ENCODE assay signal across 22 cellular contexts in the genomic region with DNA sequence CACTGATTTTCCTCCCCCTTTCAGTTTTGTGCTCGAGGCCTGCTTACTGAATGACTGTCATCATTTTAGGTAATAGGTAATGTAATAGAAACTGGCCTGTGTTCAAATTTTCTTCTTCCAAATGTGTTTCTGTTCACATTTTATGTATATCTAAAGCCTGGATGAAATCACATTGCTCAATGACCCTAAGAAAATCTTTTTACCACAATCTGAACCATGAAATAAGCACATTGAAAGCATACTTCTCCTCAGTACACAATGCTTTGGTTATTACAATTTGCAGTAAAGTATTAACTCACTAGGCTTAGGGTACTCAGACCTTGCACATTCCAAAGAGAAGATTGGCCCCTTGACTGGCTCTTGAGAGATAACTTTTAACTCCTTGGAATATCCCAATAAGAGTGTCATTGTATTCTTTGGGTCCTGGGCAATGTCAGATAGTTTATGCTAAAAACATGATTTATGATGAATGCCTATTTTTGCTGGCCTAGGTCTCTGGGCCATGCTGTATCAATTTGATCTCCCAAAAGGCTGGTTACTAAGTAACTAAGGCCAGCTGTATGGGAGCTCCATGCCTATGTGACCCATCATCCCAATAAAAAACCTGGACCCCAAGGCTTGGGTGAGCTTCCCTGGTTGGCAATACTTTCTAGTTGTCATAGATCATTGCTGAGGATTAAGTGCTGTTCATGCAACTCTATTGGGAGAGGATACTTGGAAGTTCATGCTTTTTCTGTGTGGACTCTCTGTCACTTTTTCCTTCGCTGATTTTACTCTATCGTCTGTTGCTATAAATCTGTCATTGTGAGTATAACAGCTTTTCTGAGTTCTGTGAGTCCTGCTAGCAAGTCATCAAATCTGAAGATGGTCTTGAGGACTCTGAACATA.
DNase-seq lines count a peak whose midpoint lies in the region; ATAC-seq, FAIRE-seq and TF ChIP-seq lines count a peak whose summit lies in the region.
"Had no signal": no experiment of that assay in that cellular context is flagged by ENCODE, and none has a peak within 500 bp of the region (broad histone marks: within the 10 kb centered on the region; RNA-seq: fewer than 3 reads in every experiment).

No MANE protein-coding gene starts in this region.

- H3K27ac Mint-ChIP-seq in astrocyte (ENCODE audit: unreplicated experiment): no peak overlapping the region
- no peak overlapping the region for H3K27ac Mint-ChIP-seq in natural killer cell treated with Interleukin-12 subunit alpha and Interleukin-12 subunit beta and Interleukin-15 and Interleukin-18, amount 100 ng/mL, for 72 hours
- H3K27ac Mint-ChIP-seq: CD8-positive, alpha-beta T cell had no signal

- H3K9me3 ChIP-seq in astrocyte (ENCODE audit: insufficient read depth, low read depth, low read length): no peaks in the 10 kb centered on the region
- H3K9me3 ChIP-seq in kidney (ENCODE audit: control insufficient read depth in 1 of 2, low read length in 2 of 2): no peaks in the 10 kb centered on the region
- H3K9me3 ChIP-seq: A549; BLaER1 treated with 17β-estradiol and CSF1 and Interleukin-3, amounts not matched to agents 10 nM and 100 nM had no signal

- ATAC-seq in natural killer cell treated with Interleukin-12 subunit alpha and Interleukin-12 subunit beta and Interleukin-15 and Interleukin-18, amount 100 ng/mL, for 72 hours: no peak
- ATAC-seq: A549; CD8-positive, alpha-beta T cell; PC-3 had no signal

- no peak overlapping the region for H3K4me2 ChIP-seq in astrocyte (ENCODE audit: low read length)
- H3K4me2 ChIP-seq: A549; BLaER1 treated with 17β-estradiol and CSF1 and Interleukin-3, amounts not matched to agents 10 nM and 100 nM had no signal

- H3K4me1 ChIP-seq in astrocyte (ENCODE audit: insufficient read depth, low read length): no peaks in the 10 kb centered on the region
- peaks cover 0 to 2% of the 10 kb centered on the region in 2 donors for H3K4me1 ChIP-seq in kidney (ENCODE audit: control insufficient read depth in 1 of 2, insufficient read depth in 1 of 2, low read depth in 1 of 2, low read length in 2 of 2)
- H3K4me1 ChIP-seq: A549 had no signal

- FAIRE-seq in astrocyte (lab: Jason Lieb, UNC) (no peak), kidney (lab: Jason Lieb, UNC) (no peak)
- FAIRE-seq: A549 had no signal

- H3K9me3 Mint-ChIP-seq in astrocyte (ENCODE audit: unreplicated experiment): no peaks in the 10 kb centered on the region
- H3K9me3 Mint-ChIP-seq in natural killer cell treated with Interleukin-12 subunit alpha and Interleukin-12 subunit beta and Interleukin-15 and Interleukin-18, amount 100 ng/mL, for 72 hours: peaks cover 6% of the 10 kb centered on the region
- H3K9me3 Mint-ChIP-seq: CD8-positive, alpha-beta T cell had no signal

- no peaks in the 10 kb centered on the region for H3K27me3 ChIP-seq in astrocyte (ENCODE audit: insufficient read depth, low read length)
- H3K27me3 ChIP-seq: BLaER1 treated with 17β-estradiol and CSF1 and Interleukin-3, amounts not matched to agents 10 nM and 100 nM had no signal

- H3K27ac ChIP-seq in astrocyte (ENCODE audit: low read depth, low read length): no peak overlapping the region
- no peak overlapping the region for H3K27ac ChIP-seq in kidney (ENCODE audit: low read depth in 2 of 2, low read length in 2 of 2)
- H3K27ac ChIP-seq: A549; BLaER1 treated with 17β-estradiol and CSF1 and Interleukin-3, amounts not matched to agents 10 nM and 100 nM; RWPE1 had no signal

- no peak overlapping the region for H2AFZ ChIP-seq in astrocyte (ENCODE audit: low read depth, low read length)

- H3K9ac ChIP-seq in astrocyte (ENCODE audit: low read length): no peak overlapping the region
- H3K9ac ChIP-seq in kidney (ENCODE audit: low read length in 2 of 2): no peak overlapping the region
- H3K9ac ChIP-seq: BLaER1 treated with 17β-estradiol and CSF1 and Interleukin-3, amounts not matched to agents 10 nM and 100 nM had no signal

- no peaks in the 10 kb centered on the region for H3K27me3 Mint-ChIP-seq in astrocyte (ENCODE audit: low read depth, unreplicated experiment)
- no peaks in the 10 kb centered on the region for H3K27me3 Mint-ChIP-seq in natural killer cell treated with Interleukin-12 subunit alpha and Interleukin-12 subunit beta and Interleukin-15 and Interleukin-18, amount 100 ng/mL, for 72 hours

- H3K4me3 ChIP-seq in astrocyte (ENCODE audit: insufficient read depth, low read depth, low read length) (no peak overlapping the region), fibroblast of the aortic adventitia (ENCODE audit: low read depth, low read length) (no peak overlapping the region), kidney (ENCODE audit: low read length in 2 of 2) (no peak overlapping the region)
- H3K4me3 ChIP-seq: A549; BLaER1 treated with 17β-estradiol and CSF1 and Interleukin-3, amounts not matched to agents 10 nM and 100 nM had no signal

- no peak overlapping the region for H3K4me3 Mint-ChIP-seq in astrocyte (ENCODE audit: unreplicated experiment)
- H3K4me3 Mint-ChIP-seq in natural killer cell treated with Interleukin-12 subunit alpha and Interleukin-12 subunit beta and Interleukin-15 and Interleukin-18, amount 100 ng/mL, for 72 hours: no peak overlapping the region
- H3K4me3 Mint-ChIP-seq: CD8-positive, alpha-beta T cell had no signal

- TF ChIP-seq CTCF in astrocyte (IDR thresholded peaks at IDR 0.05; ENCODE audit: insufficient read depth, low read depth, low read length): no peak
- no peak for TF ChIP-seq CTCF in fibroblast of the aortic adventitia (IDR thresholded peaks at IDR 0.05; ENCODE audit: insufficient read depth, low read length)
- no peak for TF ChIP-seq CTCF in kidney (IDR thresholded peaks at IDR 0.05; ENCODE audit: borderline replicate concordance, extremely low read depth, insufficient read depth)

- intact Hi-C loops in kidney (cut with DNase I): no loop called here

- DNase-seq in EH (ENCODE audit: low read depth) (peak; percentile 51), astrocyte (ENCODE audit: low read depth) (peak; percentile 42), fibroblast of the aortic adventitia (ENCODE audit: low read depth) (peak; percentile 9), left kidney (ENCODE audit: low read depth, low spot score) (peak; percentile 23), amygdala (lab: John Stamatoyannopoulos, UW) (no peak), kidney (no peak)
- DNase-seq in natural killer cell treated with Interleukin-12 subunit alpha and Interleukin-12 subunit beta and Interleukin-15 and Interleukin-18, amount 100 ng/mL, for 72 hours (ENCODE audit: low spot score): no peak
- DNase-seq in stimulated activated CD4-positive, alpha-beta T cell treated with anti-CD3 and anti-CD28 coated beads, Interleukin-12 subunit alpha, Interleukin-12 subunit beta, amount 100 ng/mL, for 4 hours: no peak
- DNase-seq: CD8-positive, alpha-beta T cell; DMS79 treated with DMSO at 0.1 percent for 48 hours; KG1; MV-4-11; NCI-H187; NCI-H2107; NCI-H2227 treated with DMSO at 0.1 percent for 48 hours; NCI-H510A treated with DMSO at 0.1 percent for 48 hours; NCI-H82; PC-3; SIG-M5 had no signal

- H3K36me3 Mint-ChIP-seq in astrocyte (ENCODE audit: low read depth, unreplicated experiment): no peaks in the 10 kb centered on the region
- no peaks in the 10 kb centered on the region for H3K36me3 Mint-ChIP-seq in natural killer cell treated with Interleukin-12 subunit alpha and Interleukin-12 subunit beta and Interleukin-15 and Interleukin-18, amount 100 ng/mL, for 72 hours
- H3K36me3 Mint-ChIP-seq: CD8-positive, alpha-beta T cell had no signal

- H3K36me3 ChIP-seq in astrocyte (ENCODE audit: insufficient read depth, low read length) (no peaks in the 10 kb centered on the region), kidney (ENCODE audit: control insufficient read depth in 1 of 2, insufficient read depth in 2 of 2, low read length in 2 of 2) (no peaks in the 10 kb centered on the region)
- H3K36me3 ChIP-seq: BLaER1 treated with 17β-estradiol and CSF1 and Interleukin-3, amounts not matched to agents 10 nM and 100 nM had no signal

- H3K79me2 ChIP-seq in astrocyte (ENCODE audit: insufficient read depth, low read length): no peaks in the 10 kb centered on the region

- no peaks in the 10 kb centered on the region for H4K20me1 ChIP-seq in astrocyte (ENCODE audit: insufficient read depth, low read length)
- H4K20me1 ChIP-seq: BLaER1 treated with 17β-estradiol and CSF1 and Interleukin-3, amounts not matched to agents 10 nM and 100 nM had no signal

- H3K4me1 Mint-ChIP-seq in astrocyte (ENCODE audit: low read depth, unreplicated experiment): no peaks in the 10 kb centered on the region
- H3K4me1 Mint-ChIP-seq in natural killer cell treated with Interleukin-12 subunit alpha and Interleukin-12 subunit beta and Interleukin-15 and Interleukin-18, amount 100 ng/mL, for 72 hours (ENCODE audit: low read depth in 2 of 2): no peaks in the 10 kb centered on the region

Comparison
In these comparisons a context has a peak if more than half of its experiments do, and no peak if none do; other contexts are left out.
1. DNase-seq: peak in EH (single experiment), astrocyte (single experiment), fibroblast of the aortic adventitia (single experiment) and left kidney (single experiment); none in natural killer cell treated with Interleukin-12 subunit alpha and Interleukin-12 subunit beta and Interleukin-15 and Interleukin-18, amount 100 ng/mL, for 72 hours (single experiment), amygdala (0 of 56), stimulated activated CD4-positive, alpha-beta T cell treated with anti-CD3 and anti-CD28 coated beads, Interleukin-12 subunit alpha, Interleukin-12 subunit beta, amount 100 ng/mL, for 4 hours (single experiment) and kidney (single experiment).